15 cellular contexts compared by ENCODE assay signal in the genomic region with DNA sequence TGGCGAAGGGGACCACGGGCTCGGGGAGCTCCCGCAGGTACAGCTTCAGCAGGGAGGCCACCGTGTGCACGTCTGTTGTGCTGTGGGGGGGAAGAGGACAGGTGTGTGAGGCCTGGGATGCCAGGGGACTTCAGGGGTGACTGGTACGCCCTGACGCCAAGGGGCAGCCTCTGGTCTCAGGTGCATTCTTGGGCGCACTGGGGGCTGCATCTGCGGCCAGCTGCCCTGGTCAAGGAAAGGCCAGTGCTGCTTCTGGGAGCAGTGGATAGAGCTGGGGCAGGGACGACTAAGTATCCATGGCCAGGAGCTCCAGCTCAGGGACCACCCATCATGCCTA.
A peak's percentile ranks its signal among the peaks of the same experiment; 100 is the strongest.
DNase-seq lines count a peak whose midpoint lies in the region; ATAC-seq and TF ChIP-seq lines count a peak whose summit lies in the region.
"Had no signal": no experiment of that assay in that cellular context is flagged by ENCODE, and none has a peak within 500 bp of the region (broad histone marks: within the 10 kb centered on the region; RNA-seq: fewer than 3 reads in every experiment).

No MANE protein-coding gene starts in this region.

- H3K4me3 ChIP-seq in breast epithelium = no peak overlapping the region
- H3K4me3 ChIP-seq in mammary epithelial cell (replicated peaks in 1 of 3; ENCODE audit: insufficient read depth in 1 of 3, low read depth in 2 of 3, low read length in 3 of 3) = no peak overlapping the region
- H3K4me3 ChIP-seq in coronary artery = no peak overlapping the region
- H3K4me3 ChIP-seq in aorta (ENCODE audit: low read length in 2 of 2) = no peak overlapping the region

- no peak overlapping the region for H2AFZ ChIP-seq in mammary epithelial cell (ENCODE audit: low read depth, low read length)

- dilution Hi-C loops in mammary epithelial cell (cut with HindIII; ENCODE audit: low sequenced_read_pairs) = no loop called here

- H3K4me1 ChIP-seq in breast epithelium (no peaks in the 10 kb centered on the region), mammary epithelial cell (ENCODE audit: insufficient read depth, low read length) (no peaks in the 10 kb centered on the region), aorta (ENCODE audit: control insufficient read depth in 1 of 2, insufficient read depth in 2 of 2, low read length in 2 of 2) (no peaks in the 10 kb centered on the region)

- CTCF ChIA-PET in mammary epithelial cell (lab: Charles Lee; ENCODE audit: low non-redundant PET) = no interaction called here

- no peaks in the 10 kb centered on the region for H3K9me3 Mint-ChIP-seq in natural killer cell
- H3K9me3 Mint-ChIP-seq in type B pancreatic cell = no peaks in the 10 kb centered on the region

- WGBS in mammary epithelial cell (ENCODE audit: low coverage, missing lambda C conversion rate) = 92% methylated on average over 11 of the region's 11 CpGs
- 94 to 96% methylated on average over 11 of the region's 11 CpGs for WGBS in aorta, 2 donors

- ATAC-seq in natural killer cell (no peak), aorta (ENCODE audit: low FRiP score) (no peak)
- ATAC-seq: HCT116, Panc1 had no signal

- H3K27me3 Mint-ChIP-seq in natural killer cell (ENCODE audit: low read depth in 2 of 2) (no peaks in the 10 kb centered on the region), type B pancreatic cell (no peaks in the 10 kb centered on the region)

- DNase-seq in breast epithelium (ENCODE audit: low spot score in 2 of 2) (peak; percentile 16 to 40), mammary epithelial cell (no peak), coronary artery (ENCODE audit: low spot score) (peak; percentile 62), natural killer cell (peak; percentile 9), type B pancreatic cell (ENCODE audit: extremely low spot score, unreplicated experiment) (peak; percentile 58), kidney glomerular epithelial cell (lab: John Stamatoyannopoulos, UW) (no peak), aorta (no peak), HuH-7.5 (ENCODE audit: low spot score) (no peak)
- DNase-seq: CD4-positive, alpha-beta memory T cell; NCI-H1436; NCI-H2029 treated with DMSO at 0.1 percent for 48 hours; NCI-H510A treated with DMSO at 0.1 percent for 48 hours; SHP77 treated with DMSO at 0.1 percent for 48 hours had no signal

- no peak overlapping the region for H3K9ac ChIP-seq in mammary epithelial cell (ENCODE audit: insufficient read depth, low read length)

- no peak overlapping the region for H3K4me2 ChIP-seq in mammary epithelial cell (ENCODE audit: insufficient read depth, low read depth, low read length)

- BruUV-seq in mammary epithelial cell (replicated peaks; lab: Mats Ljungman, UMichigan) = no TSS peak

- no peak for TF ChIP-seq POLR2A in breast epithelium (IDR thresholded peaks at IDR 0.05)

- no peaks in the 10 kb centered on the region for H3K4me1 Mint-ChIP-seq in natural killer cell
- H3K4me1 Mint-ChIP-seq in type B pancreatic cell (ENCODE audit: unreplicated experiment) = no peaks in the 10 kb centered on the region
- H3K4me1 Mint-ChIP-seq: CD4-positive, alpha-beta memory T cell had no signal

- H3K36me3 Mint-ChIP-seq in natural killer cell = no peaks in the 10 kb centered on the region
- no peaks in the 10 kb centered on the region for H3K36me3 Mint-ChIP-seq in type B pancreatic cell
- H3K36me3 Mint-ChIP-seq: CD4-positive, alpha-beta memory T cell had no signal

- H3K9me3 ChIP-seq in breast epithelium = no peaks in the 10 kb centered on the region
- H3K9me3 ChIP-seq in mammary epithelial cell (replicated peaks; ENCODE audit: insufficient read depth, low read length) = no peaks in the 10 kb centered on the region
- H3K9me3 ChIP-seq in aorta (ENCODE audit: control insufficient read depth, low read length) = no peaks in the 10 kb centered on the region

- no peak overlapping the region for H3K27ac ChIP-seq in breast epithelium
- H3K27ac ChIP-seq in mammary epithelial cell (ENCODE audit: insufficient read depth, low read depth, low read length) = no peak overlapping the region
- no peak overlapping the region for H3K27ac ChIP-seq in coronary artery
- H3K27ac ChIP-seq in aorta (ENCODE audit: low read depth in 1 of 2, low read length in 2 of 2) = no peak overlapping the region

- in situ Hi-C loops in mammary epithelial cell (cut with MboI; ENCODE audit: low sequenced_read_pairs in 2 of 2) = no loop called here

- no peaks in the 10 kb centered on the region for H3K79me2 ChIP-seq in mammary epithelial cell (ENCODE audit: insufficient read depth, low read length)

- H3K36me3 ChIP-seq in breast epithelium (no peaks in the 10 kb centered on the region), mammary epithelial cell (ENCODE audit: insufficient read depth, low read length) (no peaks in the 10 kb centered on the region), aorta (ENCODE audit: control insufficient read depth in 1 of 2, insufficient read depth in 2 of 2, low read length in 1 of 2) (no peaks in the 10 kb centered on the region)

- H3K4me3 Mint-ChIP-seq in natural killer cell = no peak overlapping the region
- H3K4me3 Mint-ChIP-seq in type B pancreatic cell = no peak overlapping the region
- H3K4me3 Mint-ChIP-seq: CD4-positive, alpha-beta memory T cell had no signal

- H4K20me1 ChIP-seq in mammary epithelial cell (ENCODE audit: insufficient read depth, low read length) = no peaks in the 10 kb centered on the region

- no peaks in the 10 kb centered on the region for H3K27me3 ChIP-seq in breast epithelium
- H3K27me3 ChIP-seq in mammary epithelial cell (ENCODE audit: insufficient read depth, low read length) = no peaks in the 10 kb centered on the region
- no peaks in the 10 kb centered on the region for H3K27me3 ChIP-seq in aorta (ENCODE audit: control insufficient read depth in 1 of 2, insufficient read depth in 2 of 2, low read length in 1 of 2)

- H3K27ac Mint-ChIP-seq in natural killer cell = no peak overlapping the region
- no peak overlapping the region for H3K27ac Mint-ChIP-seq in type B pancreatic cell
- H3K27ac Mint-ChIP-seq: CD4-positive, alpha-beta memory T cell had no signal

- intact Hi-C loops in breast epithelium (cut with DNase I; ENCODE audit: low total_unique reads) (no loop called here), mammary epithelial cell (cut with micrococcal nuclease) (no loop called here), natural killer cell (cut with micrococcal nuclease) (no loop called here), aorta (cut with DNase I) (no loop called here)

- no peak for TF ChIP-seq CTCF in breast epithelium (IDR thresholded peaks at IDR 0.05)
- TF ChIP-seq CTCF in mammary epithelial cell (conservative IDR thresholded peaks at IDR 0.05 in 1 of 2, IDR thresholded peaks at IDR 0.05 in 1 of 2; ENCODE audit: extremely low read depth in 1 of 2, insufficient read depth in 1 of 2, low read depth in 1 of 2, low read length in 2 of 2) = no peak
- TF ChIP-seq CTCF in coronary artery (IDR thresholded peaks at IDR 0.05) = no peak
- no peak for TF ChIP-seq CTCF in natural killer cell (IDR thresholded peaks at IDR 0.05)
- no peak for TF ChIP-seq CTCF in type B pancreatic cell (conservative IDR thresholded peaks at IDR 0.05)

Comparison
In these comparisons a context has a peak if more than half of its experiments do, and no peak if none do; other contexts are left out.
1. DNase-seq: peak in breast epithelium (2 of 2), coronary artery (single experiment), natural killer cell (single experiment) and type B pancreatic cell (single experiment); none in mammary epithelial cell (single experiment), kidney glomerular epithelial cell (single experiment), aorta (0 of 2) and HuH-7.5 (single experiment).